8 cellular contexts compared by ENCODE assay signal in genomic region chr20:50958733-50959542, GRCh38. TPM values are rescaled to one million over a fixed set of nuclear protein-coding genes. Genes with fewer than 3 reads are reported as not detected.
A peak's percentile ranks its signal among the peaks of the same experiment; 100 is the strongest.
DNase-seq lines count a peak whose midpoint lies in the region; ATAC-seq and TF ChIP-seq lines count a peak whose summit lies in the region.

A gene with protein sequence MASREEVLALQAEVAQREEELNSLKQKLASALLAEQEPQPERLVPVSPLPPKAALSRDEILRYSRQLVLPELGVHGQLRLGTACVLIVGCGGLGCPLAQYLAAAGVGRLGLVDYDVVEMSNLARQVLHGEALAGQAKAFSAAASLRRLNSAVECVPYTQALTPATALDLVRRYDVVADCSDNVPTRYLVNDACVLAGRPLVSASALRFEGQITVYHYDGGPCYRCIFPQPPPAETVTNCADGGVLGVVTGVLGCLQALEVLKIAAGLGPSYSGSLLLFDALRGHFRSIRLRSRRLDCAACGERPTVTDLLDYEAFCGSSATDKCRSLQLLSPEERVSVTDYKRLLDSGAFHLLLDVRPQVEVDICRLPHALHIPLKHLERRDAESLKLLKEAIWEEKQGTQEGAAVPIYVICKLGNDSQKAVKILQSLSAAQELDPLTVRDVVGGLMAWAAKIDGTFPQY (plus strand): TSS chr20:50958818. CDS start chr20:50958843, 25 bp downstream.

- H2AFZ ChIP-seq in DND-41 (ENCODE audit: low read depth, low read length): peak within 1 kb of the TSS; percentile 86
- peak within 1 kb of the TSS; percentile 86 for H2AFZ ChIP-seq in parathyroid adenoma

- no peak for TF ChIP-seq EP300 in upper lobe of left lung (IDR thresholded peaks at IDR 0.05)

- peak within 1 kb of the TSS; percentile 96 for H3K4me2 ChIP-seq in DND-41 (ENCODE audit: insufficient read depth, low read length)
- peak within 1 kb of the TSS; percentile 75 for H3K4me2 ChIP-seq in parathyroid adenoma (ENCODE audit: low read length)

- ATAC-seq in DND-41 (ENCODE audit: insufficient read depth, low read depth) (peak; percentile 83), GM21390 (IDR thresholded peaks at IDR 0.05; ENCODE audit: unreplicated experiment) (peak; percentile 79), upper lobe of left lung (ENCODE audit: low FRiP score in 2 of 2) (peak; percentile 90 to 94)

- peaks cover 61% of the 10 kb centered on the region for H3K79me2 ChIP-seq in DND-41 (ENCODE audit: insufficient read depth, low read length)
- peaks cover 37% of the 10 kb centered on the region for H3K79me2 ChIP-seq in parathyroid adenoma

- H3K9me3 ChIP-seq in DND-41 (ENCODE audit: insufficient read depth, low read length, severe bottlenecking): no peaks in the 10 kb centered on the region
- no peaks in the 10 kb centered on the region for H3K9me3 ChIP-seq in HUES6 (ENCODE audit: control insufficient read depth, insufficient read depth, low read depth, low read length)
- H3K9me3 ChIP-seq in cardiac muscle cell (ENCODE audit: low read depth): no peaks in the 10 kb centered on the region
- no peaks in the 10 kb centered on the region for H3K9me3 ChIP-seq in parathyroid adenoma (ENCODE audit: control insufficient read depth, low read length)
- H3K9me3 ChIP-seq in upper lobe of left lung: no peaks in the 10 kb centered on the region

- H3K4me1 ChIP-seq in DND-41 (ENCODE audit: insufficient read depth, low read length): peaks cover 49% of the 10 kb centered on the region
- peaks cover 12% of the 10 kb centered on the region; the same call in 1 of the 2 replicates for H3K4me1 ChIP-seq in HUES6 (ENCODE audit: control insufficient read depth, insufficient read depth, low read length)
- peaks cover 24% of the 10 kb centered on the region for H3K4me1 ChIP-seq in cardiac muscle cell (ENCODE audit: low read depth)
- H3K4me1 ChIP-seq in parathyroid adenoma: peaks cover 8% of the 10 kb centered on the region
- peaks cover 27 to 55% (median 38%) of the 10 kb centered on the region in 4 donors for H3K4me1 ChIP-seq in upper lobe of left lung

- H3K9ac ChIP-seq in DND-41 (ENCODE audit: low read depth, low read length) (peak within 1 kb of the TSS; percentile 75), HUES6 (ENCODE audit: low read length) (peak within 1 kb of the TSS; percentile 92), parathyroid adenoma (peak within 1 kb of the TSS; percentile 51)

- peaks cover 43% of the 10 kb centered on the region for H4K20me1 ChIP-seq in DND-41 (ENCODE audit: insufficient read depth, low read length)

- TF ChIP-seq CTCF in DND-41 (IDR thresholded peaks at IDR 0.05; ENCODE audit: borderline replicate concordance, extremely low read depth, low read length, poor library complexity, severe bottlenecking): no peak
- TF ChIP-seq CTCF in cardiac muscle cell (IDR thresholded peaks at IDR 0.05; ENCODE audit: low read depth, low read length): no peak
- TF ChIP-seq CTCF in parathyroid adenoma (IDR thresholded peaks at IDR 0.05): no peak
- TF ChIP-seq CTCF in upper lobe of left lung (IDR thresholded peaks at IDR 0.05): peak in 1 of 6 experiments; percentile 7

- no peaks in the 10 kb centered on the region for H3K27me3 ChIP-seq in DND-41 (ENCODE audit: insufficient read depth, low read length, poor library complexity)
- no peaks in the 10 kb centered on the region for H3K27me3 ChIP-seq in HUES6 (ENCODE audit: control insufficient read depth, insufficient read depth, low read length)
- no peaks in the 10 kb centered on the region for H3K27me3 ChIP-seq in cardiac muscle cell
- H3K27me3 ChIP-seq in parathyroid adenoma (ENCODE audit: control insufficient read depth, insufficient read depth, low read length): no peaks in the 10 kb centered on the region
- no peaks in the 10 kb centered on the region for H3K27me3 ChIP-seq in upper lobe of left lung

- 1 to 3% methylated on average over 12 to 55 of the region's 65 CpGs for WGBS in upper lobe of left lung, 2 donors

- peak in 1 of 4 donors; percentile 31 for TF ChIP-seq POLR2A in upper lobe of left lung (IDR thresholded peaks at IDR 0.05)

- H3K27ac ChIP-seq in DND-41 (ENCODE audit: low read length): peak within 1 kb of the TSS; percentile 90
- peak within 1 kb of the TSS; percentile 98 for H3K27ac ChIP-seq in HUES6 (ENCODE audit: low read depth, low read length)
- peak within 1 kb of the TSS; percentile 94 for H3K27ac ChIP-seq in cardiac muscle cell
- peak within 1 kb of the TSS; percentile 96 for H3K27ac ChIP-seq in parathyroid adenoma
- H3K27ac ChIP-seq in upper lobe of left lung: peak within 1 kb of the TSS; percentile 88 to 95 (median 93)

- peak within 1 kb of the TSS; percentile 82 for H3K4me3 ChIP-seq in DND-41 (ENCODE audit: low read depth in 1 of 2, low read length in 2 of 2)
- H3K4me3 ChIP-seq in HUES6 (ENCODE audit: low read depth, low read length): peak within 1 kb of the TSS; percentile 94
- H3K4me3 ChIP-seq in cardiac muscle cell: peak within 1 kb of the TSS; percentile 93
- H3K4me3 ChIP-seq in parathyroid adenoma (ENCODE audit: low read depth, low read length): peak within 1 kb of the TSS; percentile 79
- peak within 1 kb of the TSS; percentile 88 to 96 (median 91) for H3K4me3 ChIP-seq in upper lobe of left lung

- DNase-seq in DND-41 (peak; percentile 85), SKM-1 treated with dmso at 0.1 percent for 144 hours (lab: John Stamatoyannopoulos, UW; ENCODE audit: unreplicated experiment) (peak; percentile 97), cardiac muscle cell (ENCODE audit: low read depth in 1 of 2, low spot score in 1 of 2) (peak; percentile 92 to 95), upper lobe of left lung (peak; percentile 83 to 90)
- peak; percentile 69 for DNase-seq in activated naive CD8-positive, alpha-beta T cell treated with anti-CD3 and anti-CD28 coated beads, Interleukin-2, amount 50 U/mL, for 16 hours (ENCODE audit: low read depth, low spot score)

- H3K36me3 ChIP-seq in DND-41 (ENCODE audit: insufficient read depth, low read length) (peaks cover 28% of the 10 kb centered on the region), HUES6 (ENCODE audit: control insufficient read depth, insufficient read depth, low read length) (peaks cover 22% of the 10 kb centered on the region), cardiac muscle cell (peaks cover 23% of the 10 kb centered on the region), parathyroid adenoma (ENCODE audit: control insufficient read depth, insufficient read depth, low read length) (no peaks in the 10 kb centered on the region), upper lobe of left lung (peaks cover 0 to 23% (median 10%) of the 10 kb centered on the region in 4 donors)

RNA-seq across cellular contexts. Expression of the gene that starts here (rescaled TPM):
- total RNA-seq in cardiac muscle cell: 9.4 and 9.6 TPM in 2 replicates
- polyA plus RNA-seq in cardiac muscle cell: 6.2 and 10.3 TPM in 2 replicates
- total RNA-seq in upper lobe of left lung: 1 to 10 TPM; 1.6 to 5.3 (median 4.4) TPM

Comparison
In these comparisons a context has a peak if more than half of its experiments do, and no peak if none do; other contexts are left out.
1. Peak in every context shown above with its lines: DNase-seq, ATAC-seq, H3K4me3 ChIP-seq and H3K27ac ChIP-seq.